Comparison of ENCODE assay signal across 21 cellular contexts in the genomic region with DNA sequence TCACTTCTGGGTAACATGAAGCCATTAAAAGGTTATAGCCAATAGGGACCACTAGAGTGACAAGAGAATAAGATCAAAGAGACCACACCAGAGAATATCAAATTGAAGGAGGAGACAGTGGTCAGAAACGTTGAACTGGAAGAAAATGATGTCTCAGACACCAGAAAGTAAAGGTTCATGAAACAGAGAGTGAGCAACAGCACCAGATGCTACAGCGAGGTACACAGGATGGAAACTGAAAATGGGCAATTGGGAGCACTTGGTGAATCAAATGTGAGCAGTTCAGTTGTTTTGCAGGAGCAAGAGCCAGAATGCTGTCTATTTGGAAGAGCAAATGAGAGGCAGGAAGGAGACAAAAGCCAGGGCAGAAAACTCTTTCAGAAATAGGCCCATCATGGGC.
"Had no signal": no experiment of that assay in that cellular context is flagged by ENCODE, and none has a peak within 500 bp of the region (broad histone marks: within the 10 kb centered on the region; RNA-seq: fewer than 3 reads in every experiment).

No MANE protein-coding gene starts in this region.

- H3K27ac ChIP-seq: foreskin keratinocyte, lower lobe of right lung, tibial artery had no signal

- H3K27me3 ChIP-seq: foreskin keratinocyte, tibial artery had no signal

- H3K4me3 ChIP-seq: lower lobe of right lung, tibial artery had no signal

- H3K9me3 ChIP-seq: lower lobe of right lung, tibial artery had no signal

- DNase-seq: activated CD4-positive, alpha-beta T cell treated with anti-CD3 and anti-CD28 coated beads for 1 hour; activated CD4-positive, alpha-beta T cell treated with anti-CD3 and anti-CD28 coated beads, Interleukin-2, amount 50 U/mL, for 4 hours; activated CD8-positive, alpha-beta memory T cell treated with anti-CD3 and anti-CD28 coated beads for 24 hours; activated CD8-positive, alpha-beta memory T cell treated with anti-CD3 and anti-CD28 coated beads, Interleukin-2, amount 50 U/mL, for 4 hours; activated naive CD4-positive, alpha-beta T cell; activated naive CD8-positive, alpha-beta T cell treated with anti-CD3 and anti-CD28 coated beads for 36 hours; activated T-cell treated with anti-CD3 and anti-CD28 coated beads, Interleukin-2, amount 50 U/mL, for 24 hours; central memory CD4-positive, alpha-beta T cell; effector memory CD4-positive, alpha-beta T cell; foreskin keratinocyte; lower lobe of right lung; naive B cell; nucleus accumbens; small intestine; stimulated activated CD4-positive, alpha-beta T cell treated with anti-CD3 and anti-CD28 coated beads, Interleukin-2, amount 100 ng/mL, for 24 hours; stimulated activated naive CD8-positive, alpha-beta T cell treated with anti-CD3 and anti-CD28 coated beads, Interleukin-15, amount 100 ng/mL, for 72 hours; tibial artery had no signal

- H3K4me1 ChIP-seq: foreskin keratinocyte, lower lobe of right lung, tibial artery had no signal

- ATAC-seq: activated T-helper 17 cell treated with anti-CD3 and anti-CD28 coated beads, Interleukin-2, amount 50 U/mL, for 72 hours; foreskin keratinocyte; left lobe of liver; lower lobe of right lung; sciatic nerve; stimulated activated effector memory CD8-positive, alpha-beta T cell treated with anti-CD3 and anti-CD28 coated beads, Interleukin-12 subunit alpha, Interleukin-12 subunit beta, amount 100 ng/mL, for 72 hours; stimulated activated naive CD8-positive, alpha-beta T cell treated with anti-CD3 and anti-CD28 coated beads, Interleukin-15, amount 100 ng/mL, for 72 hours had no signal

- H3K36me3 ChIP-seq: lower lobe of right lung, tibial artery had no signal
